19 cellular contexts compared by ENCODE assay signal in genomic region chr19:56158170-56158757, GRCh38. TPM values are rescaled to one million over a fixed set of nuclear protein-coding genes. Genes with fewer than 3 reads are reported as not detected.
A peak's percentile ranks its signal among the peaks of the same experiment; 100 is the strongest.
DNase-seq lines count a peak whose midpoint lies in the region; ATAC-seq and TF ChIP-seq lines count a peak whose summit lies in the region.
"Had no signal": no experiment of that assay in that cellular context is flagged by ENCODE, and none has a peak within 500 bp of the region (broad histone marks: within the 10 kb centered on the region; RNA-seq: fewer than 3 reads in every experiment).

No MANE protein-coding gene starts in this region.

- CTCF ChIA-PET in HEK293 (lab: Yijun Ruan, JAX), result interaction anchor here (0.6 to 1.2 kb wide), 4 partner anchors 10 to 552 kb away, joined by 3 to 4 read pairs (median 4); no protein-coding TSS in a partner anchor

- H3K36me3 ChIP-seq in HEK293 (ENCODE audit: control insufficient read depth in 2 of 2, insufficient read depth in 1 of 2, low read length in 2 of 2), result peaks cover 22 to 77% of the 10 kb centered on the region in 2 experiments

- no peak overlapping the region for H3K4me3 Mint-ChIP-seq in progenitor cell of endocrine pancreas (ENCODE audit: low read depth)
- H3K4me3 Mint-ChIP-seq: CD4-positive, CD25-positive, alpha-beta regulatory T cell; CD8-positive, alpha-beta memory T cell; IgD-negative memory B cell had no signal

- no peaks in the 10 kb centered on the region for H3K9me3 Mint-ChIP-seq in progenitor cell of endocrine pancreas (ENCODE audit: low read depth)
- H3K9me3 Mint-ChIP-seq: CD8-positive, alpha-beta memory T cell had no signal

- peaks cover 15% of the 10 kb centered on the region for H3K36me3 Mint-ChIP-seq in progenitor cell of endocrine pancreas (ENCODE audit: insufficient read depth)

- DNase-seq in NCI-H69 (lab: John Stamatoyannopoulos, UW) (peak; percentile 40), progenitor cell of endocrine pancreas (ENCODE audit: low spot score, unreplicated experiment) (no peak), DMS153 treated with DMSO at 0.1 percent for 48 hours (lab: John Stamatoyannopoulos, UW; ENCODE audit: unreplicated experiment) (no peak)
- DNase-seq: ACHN; BE2C; C1 segment of cervical spinal cord; CD4-positive, CD25-positive, alpha-beta regulatory T cell; CD8-positive, alpha-beta memory T cell; COR-L47; DMS79; GDM1; GOT3; H7; KG1 had no signal

- peak overlapping the region; percentile 56 for H3K27ac Mint-ChIP-seq in progenitor cell of endocrine pancreas

- H3K27ac ChIP-seq in HEK293 (ENCODE audit: extremely low read depth, low read depth, low read length), result no peak overlapping the region

- no peak for ATAC-seq in GM18907 (IDR thresholded peaks at IDR 0.05; ENCODE audit: unreplicated experiment)
- ATAC-seq: HCT116 had no signal

- no peak overlapping the region for H3K4me3 ChIP-seq in HEK293 (ENCODE audit: low read depth, low read length)

- TF ChIP-seq CTCF in HEK293 (tag by site-specific recombination; IDR thresholded peaks at IDR 0.05) (no peak), progenitor cell of endocrine pancreas (IDR thresholded peaks at IDR 0.05; ENCODE audit: unreplicated experiment) (no peak)

- POLR2A ChIA-PET in HEK293 (lab: Yijun Ruan, JAX), result no interaction called here

- H3K4me1 ChIP-seq in HEK293 (ENCODE audit: control insufficient read depth, insufficient read depth, low read length), result no peaks in the 10 kb centered on the region
- H3K4me1 ChIP-seq: BE2C had no signal

- H3K27me3 Mint-ChIP-seq in progenitor cell of endocrine pancreas, result no peaks in the 10 kb centered on the region
- H3K27me3 Mint-ChIP-seq: CD4-positive, CD25-positive, alpha-beta regulatory T cell; IgD-negative memory B cell had no signal

- H3K4me1 Mint-ChIP-seq in progenitor cell of endocrine pancreas (ENCODE audit: low read depth), result peaks cover 2% of the 10 kb centered on the region

- H3K9me3 ChIP-seq in HEK293 (ENCODE audit: control insufficient read depth, insufficient read depth, low read depth, low read length), result no peaks in the 10 kb centered on the region
- H3K9me3 ChIP-seq: BE2C had no signal

TF ChIP-seq in HEK293, 187 proteins besides CTCF, POLR2A, EP300 and RAD21:
- peak; percentile 91 for TF ChIP-seq GLIS1 (tag by site-specific recombination; IDR thresholded peaks at IDR 0.05)
- no peak for TF ChIP-seq BCL11B (tag by site-specific recombination; IDR thresholded peaks at IDR 0.05; ENCODE audit: low read depth)
- TF ChIP-seq ZFHX2 (tag by site-specific recombination; conservative IDR thresholded peaks at IDR 0.05), result no peak
- no peak for TF ChIP-seq ZNF24 (tag by site-specific recombination; IDR thresholded peaks at IDR 0.05)
- TF ChIP-seq ZIC2 (tag by site-specific recombination; IDR thresholded peaks at IDR 0.05), result peak; percentile 79
TF ChIP-seq in HEK293: peak in this region for 2.

RNA-seq across cellular contexts. Expression of gene ZNF444, which starts 17.2 kb away (rescaled TPM):
- 132 and 135 TPM in 2 replicates for total RNA-seq in progenitor cell of endocrine pancreas

RNA-seq across cellular contexts. Expression of gene GALP, which starts 17.5 kb away (rescaled TPM):
- total RNA-seq in progenitor cell of endocrine pancreas, result not detected in 2 replicates
- total RNA-seq: CD4-positive, CD25-positive, alpha-beta regulatory T cell; CD8-positive, alpha-beta memory T cell; Daoy; H7 had no signal

RNA-seq across cellular contexts. Expression of gene ZNF787, which starts 37.2 kb away (rescaled TPM):
- 33.9 and 34.3 TPM in 2 replicates for total RNA-seq in progenitor cell of endocrine pancreas

RNA-seq across cellular contexts. Expression of gene ZSCAN5B, which starts 39.3 kb away (rescaled TPM):
- not detected in 2 replicates for total RNA-seq in progenitor cell of endocrine pancreas
- total RNA-seq: CD4-positive, CD25-positive, alpha-beta regulatory T cell; CD8-positive, alpha-beta memory T cell; Daoy; H7 had no signal

RNA-seq across cellular contexts. Expression of gene ZSCAN5C, which starts 43.8 kb away (rescaled TPM):
- total RNA-seq in progenitor cell of endocrine pancreas, result not detected in 2 replicates
- total RNA-seq: CD4-positive, CD25-positive, alpha-beta regulatory T cell; CD8-positive, alpha-beta memory T cell; Daoy; H7 had no signal
